8 cellular contexts compared by ENCODE assay signal in genomic region chr9:136996361-136997281, GRCh38. TPM values are rescaled to one million over a fixed set of nuclear protein-coding genes. Genes with fewer than 3 reads are reported as not detected.
DNase-seq lines count a peak whose midpoint lies in the region; ATAC-seq and TF ChIP-seq lines count a peak whose summit lies in the region.

A gene with protein sequence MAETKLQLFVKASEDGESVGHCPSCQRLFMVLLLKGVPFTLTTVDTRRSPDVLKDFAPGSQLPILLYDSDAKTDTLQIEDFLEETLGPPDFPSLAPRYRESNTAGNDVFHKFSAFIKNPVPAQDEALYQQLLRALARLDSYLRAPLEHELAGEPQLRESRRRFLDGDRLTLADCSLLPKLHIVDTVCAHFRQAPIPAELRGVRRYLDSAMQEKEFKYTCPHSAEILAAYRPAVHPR (minus strand): TSS chr9:136996568. CDS start chr9:136996543, 25 bp downstream.

- H3K4me1 ChIP-seq in right cardiac atrium (ENCODE audit: control insufficient read depth, insufficient read depth, low read length) = peaks cover 4% of the 10 kb centered on the region
- H3K4me1 ChIP-seq in uterus = peaks cover 0 to 19% of the 10 kb centered on the region in 2 donors

- no peaks in the 10 kb centered on the region for H3K9me3 ChIP-seq in right cardiac atrium (ENCODE audit: control insufficient read depth, low read length)
- H3K9me3 ChIP-seq in uterus = no peaks in the 10 kb centered on the region

- H3K36me3 ChIP-seq in uterus = no peaks in the 10 kb centered on the region

- no peak for TF ChIP-seq CTCF in uterus (IDR thresholded peaks at IDR 0.05)

- H3K27ac ChIP-seq in right cardiac atrium (ENCODE audit: low read length) (peak within 1 kb of the TSS; percentile 12), uterus (no peak within 1 kb of the TSS)

- peak in 1 of 2 donors; percentile 6 for ATAC-seq in right cardiac atrium

- 31% methylated on average over 34 of the region's 34 CpGs for WGBS in right cardiac atrium

- H3K4me3 ChIP-seq in right cardiac atrium (ENCODE audit: low read length) = no peak within 1 kb of the TSS
- no peak within 1 kb of the TSS for H3K4me3 ChIP-seq in uterus

- DNase-seq in AG20443 (ENCODE audit: low spot score) = peak; percentile 56
- peak; percentile 87 for DNase-seq in HuH-7.5 (ENCODE audit: low spot score)
- DNase-seq in activated CD8-positive, alpha-beta memory T cell treated with anti-CD3 and anti-CD28 coated beads for 4 hours (ENCODE audit: low read depth in 2 of 2) = peak; percentile 16 to 45
- DNase-seq in right cardiac atrium = peak; percentile 56 to 81 (median 80)
- peak; percentile 57 for DNase-seq in stimulated activated CD8-positive, alpha-beta memory T cell treated with anti-CD3 and anti-CD28 coated beads, Interleukin-4, amount 100 ng/mL, for 48 hours
- no peak for DNase-seq in uterus
- no peak for DNase-seq in G401 (ENCODE audit: low spot score)
- DNase-seq in NCI-H187 treated with DMSO at 0.1 percent for 48 hours (lab: John Stamatoyannopoulos, UW) = no peak

- no peak for TF ChIP-seq POLR2A in uterus (IDR thresholded peaks at IDR 0.05)

- H3K27me3 ChIP-seq in right cardiac atrium (ENCODE audit: control insufficient read depth, insufficient read depth) = no peaks in the 10 kb centered on the region
- no peaks in the 10 kb centered on the region for H3K27me3 ChIP-seq in uterus

- in situ Hi-C loops in G401 (cut with HindIII; ENCODE audit: low sequenced_read_pairs) = no loop called here

- intact Hi-C loops in right cardiac atrium (cut with DNase I) (no loop called here), uterus (cut with DNase I; ENCODE audit: low total_unique reads) (no loop called here)

RNA-seq across cellular contexts. Expression of the gene that starts here (rescaled TPM):
- total RNA-seq in right cardiac atrium (1 to 10 TPM; 2.8 to 6.2 (median 4.8) TPM), uterus (1 to 10 TPM in 2 of 4 donors, not detected in 2; 1.5 TPM)
- polyA plus RNA-seq in right cardiac atrium = 6.2 TPM
- total RNA-seq in G401 (2014; rRNA removed; shearing (Covaris generic)) = 2.1 and 6.2 TPM in 2 replicates

Comparison
In these comparisons a context has a peak if more than half of its experiments do, and no peak if none do; other contexts are left out.
1. DNase-seq: peak in AG20443 (single experiment), HuH-7.5 (single experiment), activated CD8-positive, alpha-beta memory T cell treated with anti-CD3 and anti-CD28 coated beads for 4 hours (2 of 2), right cardiac atrium (3 of 3) and stimulated activated CD8-positive, alpha-beta memory T cell treated with anti-CD3 and anti-CD28 coated beads, Interleukin-4, amount 100 ng/mL, for 48 hours (single experiment); none in uterus (0 of 2), G401 (single experiment) and NCI-H187 treated with DMSO at 0.1 percent for 48 hours (single experiment).